In the genomic region with DNA sequence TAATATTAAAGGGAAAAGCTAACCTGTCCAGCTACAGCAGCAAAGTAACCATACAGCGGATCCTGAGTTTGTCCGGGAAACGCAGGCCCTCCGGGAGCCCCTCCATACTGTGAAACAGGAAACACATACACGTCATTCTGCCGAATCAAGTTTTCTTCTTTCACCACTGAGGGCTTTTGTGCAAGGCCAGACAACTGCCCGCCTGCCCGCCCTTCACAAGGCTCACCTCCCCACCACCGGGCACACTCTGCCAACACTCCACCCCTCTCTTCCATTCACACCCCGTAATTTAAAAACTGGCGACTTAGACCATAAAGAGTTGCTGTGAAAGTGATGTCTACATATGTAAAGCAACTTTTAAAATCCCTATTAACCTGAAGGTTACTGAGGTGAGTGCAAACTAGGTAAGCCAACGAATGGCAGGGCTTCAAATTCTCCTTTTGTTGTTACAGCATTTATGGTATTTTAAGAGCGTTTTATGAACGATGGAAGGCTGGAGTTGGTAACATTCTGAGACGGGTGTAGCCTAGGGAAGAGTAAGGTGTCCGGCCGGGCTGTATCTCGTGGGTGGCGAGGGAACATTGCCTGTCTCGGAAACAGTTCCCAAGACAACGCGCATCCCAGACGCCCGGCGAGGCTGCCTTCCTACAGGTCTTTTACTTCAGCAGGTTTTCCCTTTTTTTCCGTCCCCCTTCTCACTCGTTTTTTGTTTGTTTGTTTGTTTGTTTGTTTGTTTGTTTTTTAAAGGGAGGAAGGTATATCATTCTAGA, we compare ENCODE assay signal across 8 cellular contexts. TPM values are rescaled to one million over a fixed set of nuclear protein-coding genes. Genes with fewer than 3 reads are reported as not detected.
DNase-seq lines count a peak whose midpoint lies in the region; ATAC-seq and TF ChIP-seq lines count a peak whose summit lies in the region.

No MANE protein-coding gene starts in this region.

- TF ChIP-seq POLR2A in GM19099 (IDR thresholded peaks at IDR 0.05; ENCODE audit: extremely low read depth, insufficient read length, low read depth): peak; percentile 66

- no peaks in the 10 kb centered on the region for H3K27me3 ChIP-seq in NT2/D1 (ENCODE audit: insufficient read depth, insufficient read length)

- H3K4me1 Mint-ChIP-seq in CD14-positive monocyte: peaks cover 39% of the 10 kb centered on the region
- H3K4me1 Mint-ChIP-seq in activated T-helper 2 cell treated with anti-CD3 and anti-CD28 coated beads, Interferon-gamma antibody, Interleukin-2, Interleukin-4, amounts not matched to agents 10 μg/mL and 5 μg/mL and 100 μg/mL, durations not matched to agents 14 hours and 24 hours and 36 hours (ENCODE audit: low read depth): peaks cover 39% of the 10 kb centered on the region
- H3K4me1 Mint-ChIP-seq in nephron progenitor cell: peaks cover 30% of the 10 kb centered on the region

- H3K9me3 ChIP-seq in NT2/D1 (ENCODE audit: insufficient read depth, low read length): no peaks in the 10 kb centered on the region

- peak overlapping the region; percentile 50 for H3K9ac ChIP-seq in NT2/D1 (ENCODE audit: insufficient read length, low read depth)

- peak overlapping the region; percentile 92 to 98 for H3K4me3 Mint-ChIP-seq in CD14-positive monocyte
- H3K4me3 Mint-ChIP-seq in activated T-helper 2 cell treated with anti-CD3 and anti-CD28 coated beads, Interferon-gamma antibody, Interleukin-2, Interleukin-4, amounts not matched to agents 10 μg/mL and 5 μg/mL and 100 μg/mL, durations not matched to agents 14 hours and 24 hours and 36 hours (ENCODE audit: low read depth): peak overlapping the region; percentile 96
- H3K4me3 Mint-ChIP-seq in nephron progenitor cell: peak overlapping the region; percentile 93

- DNase-seq in CD14-positive monocyte (ENCODE audit: low spot score) (peak; percentile 54), NT2/D1 (ENCODE audit: low read depth, low spot score) (no peak), fibroblast of pulmonary artery (ENCODE audit: low read depth) (peak; percentile 75), nephron progenitor cell (peak; percentile 42), ureter (ENCODE audit: low spot score) (peak; percentile 50)
- DNase-seq in activated T-helper 2 cell treated with anti-CD3 and anti-CD28 coated beads, Interferon-gamma antibody, Interleukin-2, Interleukin-4, amounts not matched to agents 10 μg/mL and 5 μg/mL and 100 μg/mL, durations not matched to agents 14 hours and 24 hours and 36 hours (ENCODE audit: low spot score): peak; percentile 25

- peaks cover 0 to 1% (median 0%) of the 10 kb centered on the region in 3 donors for H3K27me3 Mint-ChIP-seq in CD14-positive monocyte (ENCODE audit: low read depth in 3 of 3)
- H3K27me3 Mint-ChIP-seq in activated T-helper 2 cell treated with anti-CD3 and anti-CD28 coated beads, Interferon-gamma antibody, Interleukin-2, Interleukin-4, amounts not matched to agents 10 μg/mL and 5 μg/mL and 100 μg/mL, durations not matched to agents 14 hours and 24 hours and 36 hours (ENCODE audit: low read depth): no peaks in the 10 kb centered on the region
- H3K27me3 Mint-ChIP-seq in nephron progenitor cell (ENCODE audit: low read depth, poor library complexity): no peaks in the 10 kb centered on the region

- no peaks in the 10 kb centered on the region for H3K9me3 Mint-ChIP-seq in CD14-positive monocyte
- H3K9me3 Mint-ChIP-seq in activated T-helper 2 cell treated with anti-CD3 and anti-CD28 coated beads, Interferon-gamma antibody, Interleukin-2, Interleukin-4, amounts not matched to agents 10 μg/mL and 5 μg/mL and 100 μg/mL, durations not matched to agents 14 hours and 24 hours and 36 hours: no peaks in the 10 kb centered on the region
- no peaks in the 10 kb centered on the region for H3K9me3 Mint-ChIP-seq in nephron progenitor cell

- peak overlapping the region; percentile 77 to 97 (median 95) for H3K27ac Mint-ChIP-seq in CD14-positive monocyte
- peak overlapping the region; percentile 94 for H3K27ac Mint-ChIP-seq in activated T-helper 2 cell treated with anti-CD3 and anti-CD28 coated beads, Interferon-gamma antibody, Interleukin-2, Interleukin-4, amounts not matched to agents 10 μg/mL and 5 μg/mL and 100 μg/mL, durations not matched to agents 14 hours and 24 hours and 36 hours
- no peak overlapping the region for H3K27ac Mint-ChIP-seq in nephron progenitor cell

- H3K36me3 ChIP-seq in NT2/D1 (ENCODE audit: insufficient read depth, insufficient read length, low read length): peaks cover 30% of the 10 kb centered on the region

- H3K4me1 ChIP-seq in NT2/D1 (ENCODE audit: insufficient read depth, insufficient read length): peaks cover 2% of the 10 kb centered on the region

- peak overlapping the region; percentile 75 for H3K4me3 ChIP-seq in NT2/D1 (ENCODE audit: insufficient read length, low read depth)
- H3K4me3 ChIP-seq in fibroblast of pulmonary artery (replicated peaks; ENCODE audit: low read depth, low read length): peak overlapping the region; percentile 89

- intact Hi-C loops in CD14-positive monocyte (cut with micrococcal nuclease): no loop called here
- intact Hi-C loops in activated T-helper 2 cell treated with anti-CD3 and anti-CD28 coated beads, Interferon-gamma antibody, Interleukin-2, Interleukin-4, amounts not matched to agents 10 μg/mL and 5 μg/mL and 100 μg/mL, durations not matched to agents 14 hours and 24 hours and 36 hours (cut with micrococcal nuclease): loop anchor here (1.0 to 10.0 kb wide), 4 partner anchors 287 to 1064 kb away; a partner anchor contains a TSS

- TF ChIP-seq CTCF in CD14-positive monocyte (IDR thresholded peaks at IDR 0.05): no peak
- no peak for TF ChIP-seq CTCF in fibroblast of pulmonary artery (IDR thresholded peaks at IDR 0.05; ENCODE audit: low read length, missing control alignments)
- TF ChIP-seq CTCF in nephron progenitor cell (IDR thresholded peaks at IDR 0.05): no peak

- peaks cover 20 to 21% of the 10 kb centered on the region in 2 donors for H3K36me3 Mint-ChIP-seq in CD14-positive monocyte
- H3K36me3 Mint-ChIP-seq in activated T-helper 2 cell treated with anti-CD3 and anti-CD28 coated beads, Interferon-gamma antibody, Interleukin-2, Interleukin-4, amounts not matched to agents 10 μg/mL and 5 μg/mL and 100 μg/mL, durations not matched to agents 14 hours and 24 hours and 36 hours (ENCODE audit: low read depth): peaks cover 45% of the 10 kb centered on the region
- peaks cover 17% of the 10 kb centered on the region for H3K36me3 Mint-ChIP-seq in nephron progenitor cell (ENCODE audit: low read depth)

- ATAC-seq in HG03280 (IDR thresholded peaks at IDR 0.05; ENCODE audit: unreplicated experiment): peak; percentile 32

RNA-seq across cellular contexts. Expression of a gene that starts 0.8 kb away (rescaled TPM):
- polyA plus RNA-seq in CD14-positive monocyte: 100 to 1,000 TPM; 216 to 238 TPM
- total RNA-seq in activated T-helper 2 cell treated with anti-CD3 and anti-CD28 coated beads, Interferon-gamma antibody, Interleukin-2, Interleukin-4, amounts not matched to agents 10 μg/mL and 5 μg/mL and 100 μg/mL, durations not matched to agents 14 hours and 24 hours and 36 hours: 264 and 271 TPM in 2 replicates
- total RNA-seq in ureter: 158 TPM
